8 cellular contexts compared by ENCODE assay signal in genomic region chr14:59254146-59254910, GRCh38.
DNase-seq lines count a peak whose midpoint lies in the region; ATAC-seq and FAIRE-seq lines count a peak whose summit lies in the region.

No MANE protein-coding gene starts in this region.

- DNase-seq in HAP-1 (ENCODE audit: low spot score in 2 of 2) (peak; percentile 59 to 70), SK-N-MC (ENCODE audit: low read depth, low spot score) (no peak), glomerular visceral epithelial cell (ENCODE audit: extremely low spot score) (peak; percentile 82), small intestine (peak; percentile 26), iPS-NIHi11 (ENCODE audit: low spot score) (no peak)
- DNase-seq in activated T-helper 1 cell treated with anti-CD3 and anti-CD28 coated beads, Interleukin-12 subunit alpha, Interleukin-12 subunit beta, Interleukin-2, Interleukin-4 antibody, amounts not matched to agents 30 ng/mL and 10 ng/mL and 1 ng/mL, durations not matched to agents 14 hours and 24 hours and 36 hours (ENCODE audit: low spot score): no peak

- H3K27ac ChIP-seq in SK-N-MC (peak overlapping the region; percentile 55; the same call in 1 of the 2 replicates), small intestine (ENCODE audit: low read depth in 1 of 2, low read length in 1 of 2) (peak overlapping the region in 1 of 2 donors; percentile 86)

- no peak for ATAC-seq in GM18517 (IDR thresholded peaks at IDR 0.05; ENCODE audit: unreplicated experiment)
- ATAC-seq in GM21526 (IDR thresholded peaks at IDR 0.05; ENCODE audit: low FRiP score, unreplicated experiment): no peak

- H3K4me1 ChIP-seq in HAP-1 (peaks cover 18% of the 10 kb centered on the region), small intestine (ENCODE audit: control insufficient read depth in 2 of 2, insufficient read depth in 1 of 2, low read depth in 1 of 2, low read length in 1 of 2) (peaks cover 0 to 9% of the 10 kb centered on the region in 2 donors)

- no peaks in the 10 kb centered on the region for H3K9me3 Mint-ChIP-seq in activated T-helper 1 cell treated with anti-CD3 and anti-CD28 coated beads, Interleukin-12 subunit alpha, Interleukin-12 subunit beta, Interleukin-2, Interleukin-4 antibody, amounts not matched to agents 30 ng/mL and 10 ng/mL and 1 ng/mL, durations not matched to agents 14 hours and 24 hours and 36 hours

- H3K36me3 ChIP-seq in HAP-1 (replicated peaks) (no peaks in the 10 kb centered on the region), SK-N-MC (ENCODE audit: insufficient read depth, low read length) (no peaks in the 10 kb centered on the region), small intestine (ENCODE audit: control insufficient read depth in 2 of 2, insufficient read depth in 2 of 2, low read length in 2 of 2) (no peaks in the 10 kb centered on the region)

- H3K27me3 ChIP-seq in HAP-1 (ENCODE audit: low read depth) (no peaks in the 10 kb centered on the region), small intestine (ENCODE audit: control insufficient read depth in 2 of 2, insufficient read depth in 2 of 2, low read length in 2 of 2) (no peaks in the 10 kb centered on the region)

- H3K4me1 Mint-ChIP-seq in activated T-helper 1 cell treated with anti-CD3 and anti-CD28 coated beads, Interleukin-12 subunit alpha, Interleukin-12 subunit beta, Interleukin-2, Interleukin-4 antibody, amounts not matched to agents 30 ng/mL and 10 ng/mL and 1 ng/mL, durations not matched to agents 14 hours and 24 hours and 36 hours (ENCODE audit: low read depth): no peaks in the 10 kb centered on the region

- H3K4me3 Mint-ChIP-seq in activated T-helper 1 cell treated with anti-CD3 and anti-CD28 coated beads, Interleukin-12 subunit alpha, Interleukin-12 subunit beta, Interleukin-2, Interleukin-4 antibody, amounts not matched to agents 30 ng/mL and 10 ng/mL and 1 ng/mL, durations not matched to agents 14 hours and 24 hours and 36 hours: no peak overlapping the region

- peaks cover 7% of the 10 kb centered on the region for H3K27me3 Mint-ChIP-seq in activated T-helper 1 cell treated with anti-CD3 and anti-CD28 coated beads, Interleukin-12 subunit alpha, Interleukin-12 subunit beta, Interleukin-2, Interleukin-4 antibody, amounts not matched to agents 30 ng/mL and 10 ng/mL and 1 ng/mL, durations not matched to agents 14 hours and 24 hours and 36 hours (ENCODE audit: insufficient read depth)

- no peaks in the 10 kb centered on the region for H3K36me3 Mint-ChIP-seq in activated T-helper 1 cell treated with anti-CD3 and anti-CD28 coated beads, Interleukin-12 subunit alpha, Interleukin-12 subunit beta, Interleukin-2, Interleukin-4 antibody, amounts not matched to agents 30 ng/mL and 10 ng/mL and 1 ng/mL, durations not matched to agents 14 hours and 24 hours and 36 hours (ENCODE audit: low read depth)

- intact Hi-C loops in activated T-helper 1 cell treated with anti-CD3 and anti-CD28 coated beads, Interleukin-12 subunit alpha, Interleukin-12 subunit beta, Interleukin-2, Interleukin-4 antibody, amounts not matched to agents 30 ng/mL and 10 ng/mL and 1 ng/mL, durations not matched to agents 14 hours and 24 hours and 36 hours (cut with micrococcal nuclease): no loop called here

- 41 to 43% (median 42%) methylated on average over 7 of the region's 7 CpGs for WGBS in small intestine, 3 donors

- H3K4me3 ChIP-seq in HAP-1 (no peak overlapping the region), SK-N-MC (peak overlapping the region; percentile 12), small intestine (ENCODE audit: low read depth in 1 of 2, low read length in 2 of 2) (no peak overlapping the region)

- FAIRE-seq in small intestine (lab: Jason Lieb, UNC): no peak

- H3K27ac Mint-ChIP-seq in activated T-helper 1 cell treated with anti-CD3 and anti-CD28 coated beads, Interleukin-12 subunit alpha, Interleukin-12 subunit beta, Interleukin-2, Interleukin-4 antibody, amounts not matched to agents 30 ng/mL and 10 ng/mL and 1 ng/mL, durations not matched to agents 14 hours and 24 hours and 36 hours: no peak overlapping the region

- in situ Hi-C loops in HAP-1 (cut with MboI; ENCODE audit: low sequenced_read_pairs): no loop called here

- no peak overlapping the region for H3K9ac ChIP-seq in SK-N-MC (ENCODE audit: insufficient read length)

- H3K9me3 ChIP-seq in HAP-1 (no peaks in the 10 kb centered on the region), SK-N-MC (ENCODE audit: low read depth, low read length) (no peaks in the 10 kb centered on the region), small intestine (ENCODE audit: control insufficient read depth, low read depth) (no peaks in the 10 kb centered on the region)

Comparison
In these comparisons a context has a peak if more than half of its experiments do, and no peak if none do; other contexts are left out.
1. DNase-seq: peak in HAP-1 (2 of 2), glomerular visceral epithelial cell (single experiment) and small intestine (single experiment); none in SK-N-MC (single experiment), iPS-NIHi11 (single experiment) and activated T-helper 1 cell treated with anti-CD3 and anti-CD28 coated beads, Interleukin-12 subunit alpha, Interleukin-12 subunit beta, Interleukin-2, Interleukin-4 antibody, amounts not matched to agents 30 ng/mL and 10 ng/mL and 1 ng/mL, durations not matched to agents 14 hours and 24 hours and 36 hours (single experiment).